8 cellular contexts compared by ENCODE assay signal in genomic region chr5:178113141-178113787, GRCh38. TPM values are rescaled to one million over a fixed set of nuclear protein-coding genes. Genes with fewer than 3 reads are reported as not detected.
A peak's percentile ranks its signal among the peaks of the same experiment; 100 is the strongest.
DNase-seq lines count a peak whose midpoint lies in the region; ATAC-seq, FAIRE-seq and TF ChIP-seq lines count a peak whose summit lies in the region.

Gene N4BP3, plus strand, starts transcription at chr5:178113532. Its CDS starts 6,052 bp downstream, at chr5:178119584.

- no peaks in the 10 kb centered on the region for H3K36me3 Mint-ChIP-seq in T-helper 2 cell treated with Interferon-gamma antibody and Interleukin-4, amounts not matched to agents 5 μg/mL and 100 μg/mL, for 36 hours (ENCODE audit: low read depth)

- H3K9ac ChIP-seq in DND-41 (ENCODE audit: low read depth, low read length) (peak within 1 kb of the TSS; percentile 15; the same call in 1 of the 2 replicates), HUES6 (ENCODE audit: low read length) (peak within 1 kb of the TSS; percentile 85), GM12878 (ENCODE audit: control insufficient read depth, insufficient read depth, low read length) (peak within 1 kb of the TSS; percentile 70)

- H3K4me1 ChIP-seq in DND-41 (ENCODE audit: insufficient read depth, low read length) = peaks cover 44% of the 10 kb centered on the region
- H3K4me1 ChIP-seq in HUES6 (ENCODE audit: control insufficient read depth, insufficient read depth, low read length) = peaks cover 40% of the 10 kb centered on the region
- H3K4me1 ChIP-seq in GM12878 (ENCODE audit: control insufficient read depth, insufficient read depth, low read length) = peaks cover 30% of the 10 kb centered on the region

- H3K4me2 ChIP-seq in DND-41 (ENCODE audit: insufficient read depth, low read length) (peak within 1 kb of the TSS; percentile 65), GM12878 (ENCODE audit: control insufficient read depth, insufficient read depth) (peak within 1 kb of the TSS; percentile 84)

- FAIRE-seq in GM12878 (lab: Jason Lieb, UNC) = no peak

- TF ChIP-seq CTCF in DND-41 (IDR thresholded peaks at IDR 0.05; ENCODE audit: borderline replicate concordance, extremely low read depth, low read length, poor library complexity, severe bottlenecking) = no peak
- peak; percentile 21 for TF ChIP-seq CTCF in GM20000 (IDR thresholded peaks at IDR 0.05; ENCODE audit: extremely low read depth, missing control alignments)
- peak in 1 of 3 experiments; percentile 17; a peak in 2 of 6 replicates for TF ChIP-seq CTCF in GM12878 (IDR thresholded peaks at IDR 0.05 in 2 of 3, conservative IDR thresholded peaks at IDR 0.05 in 1 of 3; ENCODE audit: control insufficient read depth in 2 of 3, extremely low read depth in 1 of 3, insufficient read depth in 1 of 3, low read depth in 3 of 3, low read length in 3 of 3)

- WGBS in GM12878 (ENCODE audit: insufficient coverage, insufficient replicate concordance, low lambda C conversion rate, missing lambda C conversion rate) = 1% methylated on average over 44 of the region's 96 CpGs

- RAD21 ChIA-PET in GM12878 (lab: Charles Lee; ENCODE audit: unreplicated experiment) = interaction anchor here (1.0 to 1.1 kb wide), 2 partner anchors 18 to 24 kb away, joined by 4 read pairs; no protein-coding TSS in a partner anchor

- no peaks in the 10 kb centered on the region for H3K36me3 ChIP-seq in DND-41 (ENCODE audit: insufficient read depth, low read length)
- H3K36me3 ChIP-seq in HUES6 (ENCODE audit: control insufficient read depth, insufficient read depth, low read length) = no peaks in the 10 kb centered on the region
- no peaks in the 10 kb centered on the region for H3K36me3 ChIP-seq in GM12878 (ENCODE audit: control insufficient read depth in 2 of 2, insufficient read depth in 2 of 2, low read length in 1 of 2)

- CTCF ChIA-PET in GM12878 (lab: Yijun Ruan, JAX) = interaction anchor here (0.7 kb wide), 1 partner anchor 9 kb away, joined by 3 read pairs; no protein-coding TSS in a partner anchor

- no peak for TF ChIP-seq POLR2A in GM12878 (IDR thresholded peaks at IDR 0.05; ENCODE audit: low read depth, low read length)

- no TSS peak for BruUV-seq in GM12878 (replicated peaks; lab: Mats Ljungman, UMichigan)

- TF ChIP-seq RAD21 in GM12878 (IDR thresholded peaks at IDR 0.05; ENCODE audit: insufficient read depth, low read depth, low read length) = no peak

- H3K27me3 ChIP-seq in DND-41 (ENCODE audit: insufficient read depth, low read length, poor library complexity) (peaks cover 50% of the 10 kb centered on the region), HUES6 (ENCODE audit: control insufficient read depth, insufficient read depth, low read length) (no peaks in the 10 kb centered on the region), GM12878 (replicated peaks in 1 of 2; ENCODE audit: control insufficient read depth in 2 of 2, insufficient read depth in 2 of 2, low read length in 1 of 2) (no peaks in the 10 kb centered on the region)

- ATAC-seq in DND-41 (ENCODE audit: insufficient read depth, low read depth) (peak; percentile 76), GM12878 (peak; percentile 70)

- in situ Hi-C loops in GM12878 (cut with MboI) = loop anchor here (10.0 kb wide), 1 partner anchor 1442 kb away; the partner anchor contains the start of gene RUFY1

- H3K4me3 Mint-ChIP-seq in T-helper 2 cell treated with Interferon-gamma antibody and Interleukin-4, amounts not matched to agents 5 μg/mL and 100 μg/mL, for 36 hours = peak within 1 kb of the TSS; percentile 93

- H4K20me1 ChIP-seq in DND-41 (ENCODE audit: insufficient read depth, low read length) (peaks cover 10% of the 10 kb centered on the region), GM12878 (ENCODE audit: control insufficient read depth, insufficient read depth) (no peaks in the 10 kb centered on the region)

- no peaks in the 10 kb centered on the region for H3K79me2 ChIP-seq in DND-41 (ENCODE audit: insufficient read depth, low read length)
- H3K79me2 ChIP-seq in GM12878 (ENCODE audit: control insufficient read depth, insufficient read depth, low read length) = peaks cover 46% of the 10 kb centered on the region

- no peaks in the 10 kb centered on the region for H3K9me3 Mint-ChIP-seq in T-helper 2 cell treated with Interferon-gamma antibody and Interleukin-4, amounts not matched to agents 5 μg/mL and 100 μg/mL, for 36 hours

- peaks cover 38% of the 10 kb centered on the region for H3K4me1 Mint-ChIP-seq in T-helper 2 cell treated with Interferon-gamma antibody and Interleukin-4, amounts not matched to agents 5 μg/mL and 100 μg/mL, for 36 hours (ENCODE audit: low read depth)

- intact Hi-C loops in GM12878 (cut with micrococcal nuclease; ENCODE audit: unreplicated experiment) = loop anchor here (5.0 to 10.0 kb wide), 2 partner anchors 36 to 1578 kb away; partner anchors contain the start of gene RNF44

- POLR2A ChIA-PET in GM12878 (lab: Charles Lee) = interaction anchor here (1.2 kb wide), 1 partner anchor 16 kb away, joined by 3 read pairs; no protein-coding TSS in a partner anchor

- peak; percentile 71 for DNase-seq in DND-41
- peak; percentile 97 for DNase-seq in GM20000 (ENCODE audit: low spot score)
- peak; percentile 86 for DNase-seq in T-helper 2 cell treated with Interferon-gamma antibody and Interleukin-4, amounts not matched to agents 5 μg/mL and 100 μg/mL, for 36 hours (ENCODE audit: low spot score)
- DNase-seq in GM12878 (ENCODE audit: low read depth, low spot score) = no peak
- DNase-seq in islet precursor cell = peak; percentile 92
- peak; percentile 76 to 78 for DNase-seq in stimulated activated CD4-positive, alpha-beta T cell treated with anti-CD3 and anti-CD28 coated beads, Interleukin-2, amount 100 ng/mL, for 48 hours
- DNase-seq in C1 segment of cervical spinal cord (lab: John Stamatoyannopoulos, UW) = no peak

- peak; percentile 11 to 62; a peak in 1 of 4 replicates for TF ChIP-seq EP300 in GM12878 (IDR thresholded peaks at IDR 0.05; ENCODE audit: borderline replicate concordance in 1 of 2, control insufficient read depth in 1 of 2, low read depth in 2 of 2, low read length in 2 of 2)

- peak within 1 kb of the TSS; percentile 77 for H3K27ac Mint-ChIP-seq in T-helper 2 cell treated with Interferon-gamma antibody and Interleukin-4, amounts not matched to agents 5 μg/mL and 100 μg/mL, for 36 hours

- SMC1A ChIA-PET in GM12878 (lab: Charles Lee; ENCODE audit: uncharacterized antibody, unreplicated experiment) = no interaction called here

- H3K27ac ChIP-seq in DND-41 (ENCODE audit: low read length) (no peak within 1 kb of the TSS), HUES6 (ENCODE audit: low read depth, low read length) (peak within 1 kb of the TSS; percentile 91; the same call in 1 of the 2 replicates), GM12878 (ENCODE audit: control insufficient read depth, insufficient read depth) (peak within 1 kb of the TSS; percentile 72)

- H3K4me3 ChIP-seq in DND-41 (ENCODE audit: low read depth in 1 of 2, low read length in 2 of 2) = peak within 1 kb of the TSS in 1 of 2 experiments; percentile 50; a peak in 2 of 4 replicates
- peak within 1 kb of the TSS; percentile 90 for H3K4me3 ChIP-seq in HUES6 (ENCODE audit: low read depth, low read length)
- H3K4me3 ChIP-seq in GM12878 = peak within 1 kb of the TSS; percentile 88

- H2AFZ ChIP-seq in DND-41 (ENCODE audit: low read depth, low read length) (no peak within 1 kb of the TSS), GM12878 (ENCODE audit: control insufficient read depth, low read depth, low read length) (peak within 1 kb of the TSS; percentile 78)

- peaks cover 25% of the 10 kb centered on the region for H3K27me3 Mint-ChIP-seq in T-helper 2 cell treated with Interferon-gamma antibody and Interleukin-4, amounts not matched to agents 5 μg/mL and 100 μg/mL, for 36 hours (ENCODE audit: low read depth)

- H3K9me3 ChIP-seq in DND-41 (ENCODE audit: insufficient read depth, low read length, severe bottlenecking) = peaks cover 5% of the 10 kb centered on the region
- H3K9me3 ChIP-seq in HUES6 (ENCODE audit: control insufficient read depth, insufficient read depth, low read depth, low read length) = 0 out of 2 replicates have a peak, but pooled peaks cover 4% of the 10 kb centered on the region
- no peaks in the 10 kb centered on the region for H3K9me3 ChIP-seq in GM12878 (replicated peaks; ENCODE audit: control insufficient read depth, insufficient read depth, low read length)

TF ChIP-seq in GM12878, 131 proteins besides CTCF, POLR2A, EP300 and RAD21 (continues in another document):
- TF ChIP-seq SMAD5 (IDR thresholded peaks at IDR 0.05; ENCODE audit: low read depth) = no peak
- TF ChIP-seq USF1 (IDR thresholded peaks at IDR 0.05; ENCODE audit: borderline replicate concordance, extremely low read length, insufficient read depth, low read depth, low read length) = no peak
- TF ChIP-seq HDAC6 (IDR thresholded peaks at IDR 0.05; ENCODE audit: unreplicated experiment) = peak; percentile 72
- no peak for TF ChIP-seq SREBF2 (IDR thresholded peaks at IDR 0.05; ENCODE audit: low read length)
- peak; percentile 33; the same call in 1 of the 2 replicates for TF ChIP-seq TAF1 (IDR thresholded peaks at IDR 0.05; ENCODE audit: borderline replicate concordance, low read depth, low read length)
- no peak for TF ChIP-seq MYC (IDR thresholded peaks at IDR 0.05; ENCODE audit: insufficient read depth, insufficient read length, insufficient replicate concordance, low read length, severe bottlenecking)
- TF ChIP-seq ESRRA (IDR thresholded peaks at IDR 0.05; ENCODE audit: low read length) = no peak

RNA-seq across cellular contexts. Expression of gene N4BP3, which starts in this region (rescaled TPM):
- 49.3 and 55.0 TPM in 2 replicates for total RNA-seq in GM12878 (2013; cell fraction: nucleolus; rRNA removed)
- total RNA-seq in GM12878 (2014; rRNA removed) (10.0 and 10.2 TPM in 2 replicates), GM12878 (2014; rRNA removed; fragmentation: Illumina TruSeq; extraction: Trizol) (3.9 and 4.0 TPM in 2 replicates), GM12878 (2021) (11.4 and 13.0 TPM in 2 replicates)
- polyA plus RNA-seq in GM12878 (2011; ENCODE audit: low read depth) = 1.4 TPM
- polyA plus RNA-seq in GM12878 (2011; rRNA removed) (4.6 and 8.3 TPM in 2 replicates), GM12878 (2014; fragmentation: Illumina TruSeq; extraction: Trizol) (1.3 and 2.5 TPM in 2 replicates), GM12878 (2014; fragmentation: Nextera tagmentation; extraction: Ambion mirVana) (under 1 TPM; 0.06 to 0.27 TPM), GM12878 (2014; rRNA removed) (9.3 and 10.3 TPM in 2 replicates), GM12878 (2016; fragmentation: Nextera tagmentation; extraction: Ambion mirVana) (1 to 10 TPM; 3.7 to 4.6 TPM)
- polyA plus RNA-seq in GM12878 (2011; cell fraction: cytosol; rRNA removed) = 10.4 and 11.5 TPM in 2 replicates
- 29.0 and 31.8 TPM in 2 replicates for polyA plus RNA-seq in GM12878 (2011; cell fraction: nucleus; rRNA removed)
- polyA plus RNA-seq in GM12878 (2012) = 3.5 and 6.0 TPM in 2 replicates
- 5.0 and 14.3 TPM in 2 replicates for polyA minus RNA-seq in GM12878 (2011; rRNA and poly(A)+ RNA removed)
- polyA minus RNA-seq in GM12878 (2011; cell fraction: cytosol; rRNA and poly(A)+ RNA removed) = 5.1 and 6.3 TPM in 2 replicates
- 12.8 and 16.0 TPM in 2 replicates for polyA minus RNA-seq in GM12878 (2011; cell fraction: nucleus; rRNA and poly(A)+ RNA removed)

Comparison
In these comparisons a context has a peak if more than half of its experiments do, and no peak if none do; other contexts are left out.
1. DNase-seq: peak in DND-41 (single experiment), GM20000 (single experiment), T-helper 2 cell treated with Interferon-gamma antibody and Interleukin-4, amounts not matched to agents 5 μg/mL and 100 μg/mL, for 36 hours (single experiment), islet precursor cell (single experiment) and stimulated activated CD4-positive, alpha-beta T cell treated with anti-CD3 and anti-CD28 coated beads, Interleukin-2, amount 100 ng/mL, for 48 hours (2 of 2); none in GM12878 (single experiment) and C1 segment of cervical spinal cord (0 of 14).
2. H3K9ac ChIP-seq: peak in every context shown above with its lines; median percentile 85 in HUES6; 70 in GM12878; 15 in DND-41.